27 cellular contexts compared by ENCODE assay signal in genomic region chr7:2437136-2437535, GRCh38. TPM values are rescaled to one million over a fixed set of nuclear protein-coding genes. Genes with fewer than 3 reads are reported as not detected.
DNase-seq lines count a peak whose midpoint lies in the region; ATAC-seq and TF ChIP-seq lines count a peak whose summit lies in the region.
"Had no signal": no experiment of that assay in that cellular context is flagged by ENCODE, and none has a peak within 500 bp of the region (broad histone marks: within the 10 kb centered on the region; RNA-seq: fewer than 3 reads in every experiment).

No MANE protein-coding gene starts in this region.

- H3K18ac ChIP-seq in H9 (ENCODE audit: insufficient read length, low read depth, low read length): no peak overlapping the region

- ATAC-seq in left lobe of liver: peak; percentile 33
- ATAC-seq: activated naive CD8-positive, alpha-beta T cell treated with anti-CD3 and anti-CD28 coated beads, Interleukin-2, amount 50 U/mL, for 24 hours; activated T-cell treated with anti-CD3 and anti-CD28 coated beads, Interleukin-2, amount 50 U/mL, for 4 hours; psoas muscle; WTC11 had no signal

- H4K8ac ChIP-seq in H9 (replicated peaks; ENCODE audit: insufficient read length, low read depth, low read length): no peak overlapping the region

- POLR2A ChIA-PET in HEK293T (lab: Yijun Ruan, JAX): no interaction called here
- POLR2A ChIA-PET in RWPE1 (lab: Yijun Ruan, JAX; ENCODE audit: low non-redundant PET): no interaction called here

- H3K9me3 ChIP-seq in H9 (ENCODE audit: control insufficient read depth, low read depth, low read length): no peaks in the 10 kb centered on the region
- H3K9me3 ChIP-seq: neutrophil, psoas muscle had no signal

- TF ChIP-seq CTCF in RWPE1 (conservative IDR thresholded peaks at IDR 0.05; ENCODE audit: low read depth): no peak
- TF ChIP-seq CTCF in H9 (conservative IDR thresholded peaks at IDR 0.05): no peak

- H3K9ac ChIP-seq in H9 (ENCODE audit: extremely low read depth, insufficient read length, low read length): no peak overlapping the region

- H3K27me3 Mint-ChIP-seq in H9 (ENCODE audit: low read depth): no peaks in the 10 kb centered on the region
- H3K27me3 Mint-ChIP-seq: activated CD4-positive, alpha-beta T cell treated with anti-CD3 and anti-CD28 coated beads, Interleukin-2, amount 10 ng/mL, durations not matched to agents 7 days and 5 days; activated naive CD8-positive, alpha-beta T cell treated with anti-CD3 and anti-CD28 coated beads, Interleukin-2, amount 50 U/mL, for 24 hours had no signal

- H3K4me2 ChIP-seq in H9 (ENCODE audit: insufficient read depth, insufficient read length, low read length): no peak overlapping the region

- no peaks in the 10 kb centered on the region for H4K20me1 ChIP-seq in H9 (ENCODE audit: control insufficient read depth, insufficient read depth, insufficient read length)

- H3T11ph ChIP-seq in H9 (ENCODE audit: low read length): no peak overlapping the region

- H2BK120ac ChIP-seq in H9 (ENCODE audit: low read depth, low read length, poor library complexity, severe bottlenecking): no peak overlapping the region

- H3K79me1 ChIP-seq in H9 (ENCODE audit: insufficient read depth, low read depth, low read length, poor library complexity, severe bottlenecking): no peaks in the 10 kb centered on the region

- no peak overlapping the region for H2BK5ac ChIP-seq in H9 (ENCODE audit: insufficient read length, low read length)

- H3K27ac ChIP-seq in RWPE1: peak overlapping the region; percentile 13; the same call in 1 of the 2 replicates
- peak overlapping the region; percentile 74 for H3K27ac ChIP-seq in substantia nigra (ENCODE audit: low read depth, low read length, poor library complexity, severe bottlenecking)
- no peak overlapping the region for H3K27ac ChIP-seq in H9 (ENCODE audit: insufficient read length, low read depth, low read length)
- H3K27ac ChIP-seq: C4-2B, neutrophil, psoas muscle had no signal

- H3K4me3 Mint-ChIP-seq in H9: no peak overlapping the region
- H3K4me3 Mint-ChIP-seq: activated CD4-positive, alpha-beta T cell treated with anti-CD3 and anti-CD28 coated beads, Interleukin-2, amount 10 ng/mL, durations not matched to agents 7 days and 5 days; activated naive CD8-positive, alpha-beta T cell treated with anti-CD3 and anti-CD28 coated beads, Interleukin-2, amount 50 U/mL, for 24 hours; activated T-cell treated with anti-CD3 and anti-CD28 coated beads, Interleukin-2, amount 50 U/mL, for 4 hours; WTC11 had no signal

- H3K4me1 Mint-ChIP-seq in H9: peaks cover 0 to 13% of the 10 kb centered on the region in 2 experiments; a peak in 2 of 4 replicates
- H3K4me1 Mint-ChIP-seq: activated CD4-positive, alpha-beta T cell treated with anti-CD3 and anti-CD28 coated beads, Interleukin-2, amount 10 ng/mL, durations not matched to agents 7 days and 5 days; WTC11 had no signal

- H2BK12ac ChIP-seq in H9 (ENCODE audit: insufficient read length, low read depth, low read length): no peak overlapping the region

- H3K23ac ChIP-seq in H9 (ENCODE audit: insufficient read length, low read depth, low read length): no peak overlapping the region

- no peak overlapping the region for H2AK5ac ChIP-seq in H9 (ENCODE audit: insufficient read length, low read length)

- no peaks in the 10 kb centered on the region; a peak in 1 of 5 replicates for H3K9me3 Mint-ChIP-seq in H9
- H3K9me3 Mint-ChIP-seq: activated CD4-positive, alpha-beta T cell treated with anti-CD3 and anti-CD28 coated beads, Interleukin-2, amount 10 ng/mL, durations not matched to agents 7 days and 5 days; activated naive CD8-positive, alpha-beta T cell treated with anti-CD3 and anti-CD28 coated beads, Interleukin-2, amount 50 U/mL, for 24 hours; activated T-cell treated with anti-CD3 and anti-CD28 coated beads, Interleukin-2, amount 50 U/mL, for 4 hours had no signal

- no peaks in the 10 kb centered on the region for H3K27me3 ChIP-seq in H9 (ENCODE audit: insufficient read depth, low read length)
- H3K27me3 ChIP-seq: neutrophil had no signal

- H4K91ac ChIP-seq in H9 (ENCODE audit: insufficient read length, low read depth, low read length): no peak overlapping the region

- H2BK20ac ChIP-seq in H9 (ENCODE audit: low read depth, low read length, poor library complexity, severe bottlenecking): no peak overlapping the region

- no peak overlapping the region for H2BK15ac ChIP-seq in H9 (ENCODE audit: low read depth, low read length)

- H3K4ac ChIP-seq in H9 (ENCODE audit: low read depth, low read length): no peak overlapping the region

- H3K14ac ChIP-seq in H9 (ENCODE audit: insufficient read depth, low read length): no peak overlapping the region

- no peak overlapping the region for H4K5ac ChIP-seq in H9 (ENCODE audit: insufficient read length, low read depth, low read length)

- no peak overlapping the region for H3K27ac Mint-ChIP-seq in H9
- H3K27ac Mint-ChIP-seq: activated CD4-positive, alpha-beta T cell treated with anti-CD3 and anti-CD28 coated beads, Interleukin-2, amount 10 ng/mL, durations not matched to agents 7 days and 5 days; activated naive CD8-positive, alpha-beta T cell treated with anti-CD3 and anti-CD28 coated beads, Interleukin-2, amount 50 U/mL, for 24 hours; WTC11 had no signal

- H3K79me2 ChIP-seq in H9 (ENCODE audit: insufficient read depth, low read length): no peaks in the 10 kb centered on the region

- H3K4me1 ChIP-seq in H9 (ENCODE audit: insufficient read depth, low read length): no peaks in the 10 kb centered on the region
- H3K4me1 ChIP-seq: psoas muscle had no signal

- no peaks in the 10 kb centered on the region for H3K23me2 ChIP-seq in H9 (ENCODE audit: insufficient read length, low read depth, low read length, poor library complexity, severe bottlenecking)

- WGBS in H9 (ENCODE audit: extremely low coverage, insufficient read length, low lambda C conversion rate): no CpG with 5 or more reads among the region's 9 CpGs

- H3K36me3 Mint-ChIP-seq in H9 (ENCODE audit: insufficient read depth in 1 of 3, low read depth in 3 of 3): peaks cover 4 to 41% (median 21%) of the 10 kb centered on the region in 3 experiments

- peak; percentile 4 for DNase-seq in HEK293T (ENCODE audit: extremely low spot score)
- no peak for DNase-seq in RWPE1 (ENCODE audit: low spot score)
- DNase-seq in left lobe of liver (ENCODE audit: low spot score): no peak
- peak in 6 of 49 donors; percentile 8 to 36 (median 19) for DNase-seq in substantia nigra (lab: John Stamatoyannopoulos, UW)
- no peak for DNase-seq in stimulated activated CD4-positive, alpha-beta T cell treated with anti-CD3 and anti-CD28 coated beads, Interleukin-12 subunit alpha, Interleukin-12 subunit beta, amount 100 ng/mL, for 4 hours
- DNase-seq in H9: no peak
- DNase-seq in foreskin melanocyte: no peak
- DNase-seq: activated CD4-positive, alpha-beta T cell treated with anti-CD3 and anti-CD28 coated beads, Interleukin-2, amount 10 ng/mL, durations not matched to agents 7 days and 5 days; activated naive CD8-positive, alpha-beta T cell treated with anti-CD3 and anti-CD28 coated beads, Interleukin-2, amount 50 U/mL, for 24 hours; activated T-cell treated with anti-CD3 and anti-CD28 coated beads, Interleukin-2, amount 50 U/mL, for 4 hours; Calu3; HCEC 1CT; kidney glomerular epithelial cell; NCI-H1436 treated with DMSO at 0.1 percent for 48 hours; NCI-H2107; NCI-H446 treated with DMSO at 0.1 percent for 48 hours; psoas muscle; stimulated activated CD4-positive, alpha-beta T cell treated with anti-CD3 and anti-CD28 coated beads, Interleukin-1b, Interleukin-23, amount 100 ng/mL, for 48 hours; stimulated activated CD8-positive, alpha-beta memory T cell treated with anti-CD3 and anti-CD28 coated beads, Interleukin-4, amount 100 ng/mL, for 48 hours; T-helper 9 cell had no signal

- CTCF ChIA-PET in HEK293T (lab: Yijun Ruan, JAX) (interaction anchor here (1.0 kb wide), 1 partner anchor 272 kb away, joined by 3 read pairs; no protein-coding TSS in a partner anchor), RWPE1 (lab: Yijun Ruan, JAX) (interaction anchor here (0.5 kb wide), 1 partner anchor 814 kb away, joined by 4 read pairs; no protein-coding TSS in a partner anchor)

- no peak overlapping the region for H2AFZ ChIP-seq in H9 (ENCODE audit: low read length)

- no peak overlapping the region for H3K56ac ChIP-seq in H9 (ENCODE audit: insufficient read length, low read depth, low read length)

TF ChIP-seq in HEK293T, 16 proteins besides CTCF, POLR2A, EP300 and RAD21:
- no peak for TF ChIP-seq HDGF (IDR thresholded peaks at IDR 0.05; ENCODE audit: borderline replicate concordance)
- no peak for TF ChIP-seq SUZ12 (IDR thresholded peaks at IDR 0.05)
- TF ChIP-seq FOXM1 (IDR thresholded peaks at IDR 0.05; ENCODE audit: borderline replicate concordance): no peak
- TF ChIP-seq ZNF384 (IDR thresholded peaks at IDR 0.05): no peak
- no peak for TF ChIP-seq CTBP1 (IDR thresholded peaks at IDR 0.05; ENCODE audit: borderline replicate concordance)
- TF ChIP-seq LEF1 (IDR thresholded peaks at IDR 0.05; ENCODE audit: borderline replicate concordance): no peak
- TF ChIP-seq FOXK2 (IDR thresholded peaks at IDR 0.05): no peak
- no peak for TF ChIP-seq PKNOX1 (IDR thresholded peaks at IDR 0.05)
- no peak for TF ChIP-seq FOXA1 (IDR thresholded peaks at IDR 0.05)

RNA-seq across cellular contexts. Expression of gene CHST12, which starts 33.7 kb away (rescaled TPM):
- 8.2 TPM for total RNA-seq in left lobe of liver
- total RNA-seq in H9 (2021): 18.4 and 19.3 TPM in 2 replicates

RNA-seq across cellular contexts. Expression of gene GRIFIN, which starts 39.1 kb away (rescaled TPM):
- total RNA-seq in left lobe of liver (not detected), H9 (2021) (not detected in 2 replicates)
- total RNA-seq: activated CD4-positive, alpha-beta T cell treated with anti-CD3 and anti-CD28 coated beads, Interleukin-2, amount 10 ng/mL, durations not matched to agents 7 days and 5 days; activated T-cell treated with anti-CD3 and anti-CD28 coated beads, Interleukin-2, amount 50 U/mL, for 4 hours; Calu3; chondrocyte; mesenteric fat pad; OCI-LY7; psoas muscle; ureter; WTC11 had no signal
